ENCODE assay signal across 22 cellular contexts in the genomic region with DNA sequence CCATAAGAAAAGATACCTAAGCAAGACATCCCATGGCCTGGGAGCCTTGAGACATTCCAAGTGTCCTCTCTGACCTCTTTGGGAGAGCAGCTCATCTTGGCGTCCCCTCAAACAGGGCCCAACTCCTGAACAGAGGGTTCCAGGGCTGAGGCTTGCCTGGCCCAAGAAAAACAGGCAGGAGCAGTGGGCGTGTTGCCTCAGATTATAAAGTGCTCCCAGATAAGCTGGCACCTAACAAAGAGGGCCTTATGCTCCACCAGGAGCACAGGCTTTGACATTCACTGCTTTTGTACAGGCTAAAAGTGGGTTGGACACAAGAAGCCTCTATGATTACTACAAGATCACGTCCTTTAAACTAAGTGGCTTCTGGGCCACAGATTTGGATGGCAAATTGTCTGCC.
DNase-seq lines count a peak whose midpoint lies in the region; ATAC-seq and TF ChIP-seq lines count a peak whose summit lies in the region.
"Had no signal": no experiment of that assay in that cellular context is flagged by ENCODE, and none has a peak within 500 bp of the region (broad histone marks: within the 10 kb centered on the region; RNA-seq: fewer than 3 reads in every experiment).

No MANE protein-coding gene starts in this region.

- POLR2A ChIA-PET in CD4-positive, alpha-beta memory T cell (lab: Charles Lee; ENCODE audit: partially characterized antibody): no interaction called here

- no peaks in the 10 kb centered on the region for H3K27me3 ChIP-seq in left ventricle myocardium inferior (ENCODE audit: low read depth)
- H3K27me3 ChIP-seq in stomach: no peaks in the 10 kb centered on the region
- H3K27me3 ChIP-seq in CD4-positive, alpha-beta memory T cell (ENCODE audit: insufficient read depth, low read length): no peaks in the 10 kb centered on the region
- H3K27me3 ChIP-seq: SJSA1 had no signal

- no peak overlapping the region for H3K4me3 Mint-ChIP-seq in neural crest cell
- no peak overlapping the region for H3K4me3 Mint-ChIP-seq in CD4-positive, alpha-beta memory T cell
- H3K4me3 Mint-ChIP-seq: IgD-negative memory B cell had no signal

- no peaks in the 10 kb centered on the region for H3K27me3 Mint-ChIP-seq in neural crest cell (ENCODE audit: low read depth)
- no peaks in the 10 kb centered on the region for H3K27me3 Mint-ChIP-seq in CD4-positive, alpha-beta memory T cell
- H3K27me3 Mint-ChIP-seq: IgD-negative memory B cell had no signal

- no peaks in the 10 kb centered on the region for H3K36me3 Mint-ChIP-seq in neural crest cell (ENCODE audit: low read depth)
- H3K36me3 Mint-ChIP-seq in CD4-positive, alpha-beta memory T cell: no peaks in the 10 kb centered on the region
- H3K36me3 Mint-ChIP-seq: IgD-negative memory B cell had no signal

- H3K9me3 ChIP-seq in left ventricle myocardium inferior (replicated peaks): no peaks in the 10 kb centered on the region
- H3K9me3 ChIP-seq in stomach: no peaks in the 10 kb centered on the region
- no peaks in the 10 kb centered on the region for H3K9me3 ChIP-seq in CD4-positive, alpha-beta memory T cell (ENCODE audit: control insufficient read depth in 1 of 2, low read length in 2 of 2)
- H3K9me3 ChIP-seq: SJSA1 had no signal

- CTCF ChIA-PET in CD4-positive, alpha-beta memory T cell (lab: Charles Lee; ENCODE audit: partially characterized antibody): no interaction called here

- H3K9me3 Mint-ChIP-seq in neural crest cell: no peaks in the 10 kb centered on the region
- peaks cover 0 to 2% (median 0%) of the 10 kb centered on the region in 8 donors for H3K9me3 Mint-ChIP-seq in CD4-positive, alpha-beta memory T cell
- H3K9me3 Mint-ChIP-seq: IgD-negative memory B cell had no signal

- TF ChIP-seq CTCF in left ventricle myocardium inferior (IDR thresholded peaks at IDR 0.05; ENCODE audit: borderline replicate concordance) (no peak), neural crest cell (conservative IDR thresholded peaks at IDR 0.05) (no peak), stomach (IDR thresholded peaks at IDR 0.05) (no peak)

- no peak for TF ChIP-seq EP300 in stomach (IDR thresholded peaks at IDR 0.05)

- in situ Hi-C loops in SK-MEL-5 (cut with HindIII; ENCODE audit: low pct_unique_long_range_greater_than_20kb, low sequenced_read_pairs): no loop called here

- H3K36me3 ChIP-seq in left ventricle myocardium inferior (no peaks in the 10 kb centered on the region), stomach (no peaks in the 10 kb centered on the region)
- H3K36me3 ChIP-seq in CD4-positive, alpha-beta memory T cell (ENCODE audit: insufficient read depth, low read length): no peaks in the 10 kb centered on the region
- H3K36me3 ChIP-seq: SJSA1 had no signal

- H3K4me3 ChIP-seq in left ventricle myocardium inferior (no peak overlapping the region), stomach (no peak overlapping the region)
- no peak overlapping the region for H3K4me3 ChIP-seq in CD4-positive, alpha-beta memory T cell (ENCODE audit: low read length in 2 of 2)
- H3K4me3 ChIP-seq: SJSA1 had no signal

- H3K4me1 ChIP-seq in left ventricle myocardium inferior (peaks cover 7% of the 10 kb centered on the region), stomach (peaks cover 0 to 11% (median 8%) of the 10 kb centered on the region in 4 donors)
- H3K4me1 ChIP-seq in CD4-positive, alpha-beta memory T cell (ENCODE audit: insufficient read depth, low read length): no peaks in the 10 kb centered on the region
- H3K4me1 ChIP-seq: SJSA1 had no signal

- intact Hi-C loops in Right ventricle myocardium inferior (cut with DNase I) (no loop called here), left ventricle myocardium inferior (cut with micrococcal nuclease) (no loop called here), stomach (cut with DNase I; ENCODE audit: low total_unique reads) (no loop called here)
- intact Hi-C loops in CD4-positive, alpha-beta memory T cell (cut with micrococcal nuclease): no loop called here

- H3K27ac ChIP-seq in left ventricle myocardium inferior (replicated peaks) (no peak overlapping the region), stomach (peak overlapping the region in 3 of 5 donors; percentile 25 to 77 (median 62))
- H3K27ac ChIP-seq in CD4-positive, alpha-beta memory T cell (ENCODE audit: low read depth, low read length): no peak overlapping the region
- H3K27ac ChIP-seq: C4-2B, SJSA1 had no signal

- 24 to 51% (median 30%) methylated on average over 3 of the region's 3 CpGs for WGBS in stomach, 5 donors

- peak overlapping the region; percentile 50 for H3K27ac Mint-ChIP-seq in neural crest cell (ENCODE audit: unreplicated experiment)
- H3K27ac Mint-ChIP-seq in CD4-positive, alpha-beta memory T cell: no peak overlapping the region
- H3K27ac Mint-ChIP-seq: IgD-negative memory B cell had no signal

- ATAC-seq in Right ventricle myocardium inferior: peak; percentile 31
- no peak for ATAC-seq in esophagus mucosa
- ATAC-seq: Panc1 had no signal

- H3K4me1 Mint-ChIP-seq in neural crest cell: peaks cover 15% of the 10 kb centered on the region
- no peaks in the 10 kb centered on the region for H3K4me1 Mint-ChIP-seq in CD4-positive, alpha-beta memory T cell
- H3K4me1 Mint-ChIP-seq: IgD-negative memory B cell had no signal

- no peak for DNase-seq in Right ventricle myocardium inferior (ENCODE audit: missing footprints)
- no peak for DNase-seq in left ventricle myocardium inferior
- DNase-seq in SK-MEL-5 (ENCODE audit: low read depth, low spot score): peak; percentile 74
- no peak for DNase-seq in neural crest cell (ENCODE audit: low read depth, low spot score)
- DNase-seq in stomach: peak; percentile 28
- DNase-seq in CD4-positive, alpha-beta memory T cell: no peak
- no peak for DNase-seq in DMS79 (lab: John Stamatoyannopoulos, UW)
- DNase-seq: 8988T, AML-193, DND-41, H7, NCI-H1105, NCI-H146, NCI-H2029, NCI-H2227 treated with DMSO at 0.1 percent for 48 hours, NCI-H524 treated with DMSO at 0.1 percent for 48 hours, NCI-H82 had no signal

- no peak for TF ChIP-seq POLR2A in stomach (IDR thresholded peaks at IDR 0.05)

Comparison
In these comparisons a context has a peak if more than half of its experiments do, and no peak if none do; other contexts are left out.
1. DNase-seq: peak in SK-MEL-5 (single experiment) and stomach (single experiment); none in Right ventricle myocardium inferior (single experiment), left ventricle myocardium inferior (single experiment), neural crest cell (single experiment), CD4-positive, alpha-beta memory T cell (0 of 5) and DMS79 (single experiment).
2. H3K27ac ChIP-seq: peak in stomach (3 of 5); none in left ventricle myocardium inferior (single experiment) and CD4-positive, alpha-beta memory T cell (single experiment).